Comparison of ENCODE assay signal across 8 cellular contexts in the genomic region with DNA sequence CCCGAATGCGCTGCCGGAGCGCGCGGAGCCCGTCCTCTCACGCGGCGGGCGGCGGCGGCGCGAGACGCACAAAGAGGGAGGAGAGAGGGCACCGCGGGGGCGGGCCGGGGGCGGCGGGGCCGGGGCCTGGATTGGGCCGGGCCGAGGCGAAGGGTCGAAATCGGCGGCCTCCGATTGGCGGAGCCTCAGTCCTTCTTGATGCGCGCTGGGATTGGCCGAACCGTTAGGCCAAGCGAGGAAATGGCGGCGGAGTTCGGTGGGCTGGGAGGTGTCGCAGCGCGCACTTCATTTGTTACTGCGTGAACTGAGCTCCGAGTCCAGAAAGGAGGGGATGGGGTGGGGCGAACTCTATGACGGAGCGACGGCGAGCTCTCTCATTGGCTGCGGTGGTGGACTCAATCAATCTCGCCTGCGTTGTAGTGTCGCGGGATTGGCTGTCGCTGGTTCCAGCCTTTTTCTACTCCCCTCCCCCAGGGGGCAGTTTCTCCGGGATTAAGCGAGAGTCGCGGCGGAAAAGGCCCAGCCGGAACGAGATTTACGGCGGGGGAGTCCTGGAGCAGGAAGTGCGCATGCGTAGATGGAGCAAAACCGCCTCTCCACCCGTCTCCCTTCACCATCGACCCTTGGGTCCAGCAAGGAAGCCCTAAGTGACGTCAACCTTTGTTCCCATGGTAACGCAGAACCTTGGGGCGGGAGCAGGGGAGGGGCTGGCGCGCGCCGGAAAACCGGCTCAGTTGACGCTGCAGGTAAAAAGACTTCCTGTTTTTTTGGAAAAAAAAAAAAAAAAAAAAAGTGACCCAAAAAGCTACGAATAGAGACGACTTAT. TPM values are rescaled to one million over a fixed set of nuclear protein-coding genes. Genes with fewer than 3 reads are reported as not detected.
DNase-seq lines count a peak whose midpoint lies in the region; ATAC-seq and TF ChIP-seq lines count a peak whose summit lies in the region.

A gene with protein sequence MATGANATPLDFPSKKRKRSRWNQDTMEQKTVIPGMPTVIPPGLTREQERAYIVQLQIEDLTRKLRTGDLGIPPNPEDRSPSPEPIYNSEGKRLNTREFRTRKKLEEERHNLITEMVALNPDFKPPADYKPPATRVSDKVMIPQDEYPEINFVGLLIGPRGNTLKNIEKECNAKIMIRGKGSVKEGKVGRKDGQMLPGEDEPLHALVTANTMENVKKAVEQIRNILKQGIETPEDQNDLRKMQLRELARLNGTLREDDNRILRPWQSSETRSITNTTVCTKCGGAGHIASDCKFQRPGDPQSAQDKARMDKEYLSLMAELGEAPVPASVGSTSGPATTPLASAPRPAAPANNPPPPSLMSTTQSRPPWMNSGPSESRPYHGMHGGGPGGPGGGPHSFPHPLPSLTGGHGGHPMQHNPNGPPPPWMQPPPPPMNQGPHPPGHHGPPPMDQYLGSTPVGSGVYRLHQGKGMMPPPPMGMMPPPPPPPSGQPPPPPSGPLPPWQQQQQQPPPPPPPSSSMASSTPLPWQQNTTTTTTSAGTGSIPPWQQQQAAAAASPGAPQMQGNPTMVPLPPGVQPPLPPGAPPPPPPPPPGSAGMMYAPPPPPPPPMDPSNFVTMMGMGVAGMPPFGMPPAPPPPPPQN (minus strand): TSS at position 70 of the 826 bp plus-strand sequence. CDS start 150 bp downstream, outside the sequence.

- peak within 1 kb of the TSS; percentile 99 for H3K4me3 ChIP-seq in GM06990 (replicated peaks; ENCODE audit: low read depth, low read length)
- H3K4me3 ChIP-seq in SK-N-SH (ENCODE audit: low read depth in 2 of 2, low read length in 1 of 2), result peak within 1 kb of the TSS; percentile 77 to 83
- H3K4me3 ChIP-seq in suprapubic skin, result peak within 1 kb of the TSS; percentile 76

- TF ChIP-seq CTCF in GM06990 (IDR thresholded peaks at IDR 0.05; ENCODE audit: insufficient read depth, low read length, poor library complexity, severe bottlenecking) (no peak), SK-N-SH (IDR thresholded peaks at IDR 0.05) (no peak), suprapubic skin (IDR thresholded peaks at IDR 0.05) (peak in 1 of 2 donors; percentile 17)

- H3K27ac Mint-ChIP-seq in activated naive CD4-positive, alpha-beta T cell treated with anti-CD3 and anti-CD28 coated beads, Interleukin-2, amount 50 U/mL, for 72 hours, result peak within 1 kb of the TSS; percentile 99 to 100

- no peaks in the 10 kb centered on the region for H3K9me3 Mint-ChIP-seq in activated naive CD4-positive, alpha-beta T cell treated with anti-CD3 and anti-CD28 coated beads, Interleukin-2, amount 50 U/mL, for 72 hours

- no peak for TF ChIP-seq RAD21 in SK-N-SH (IDR thresholded peaks at IDR 0.05; ENCODE audit: low read length)

- WGBS in SK-N-SH (ENCODE audit: low lambda C conversion rate), result 2% methylated on average over 52 of the region's 80 CpGs
- WGBS in suprapubic skin, result under 1% methylated on average over 25 of the region's 80 CpGs

- peaks cover 38 to 46% of the 10 kb centered on the region in 2 donors for H3K36me3 Mint-ChIP-seq in activated naive CD4-positive, alpha-beta T cell treated with anti-CD3 and anti-CD28 coated beads, Interleukin-2, amount 50 U/mL, for 72 hours

- H4K20me1 ChIP-seq in SK-N-SH (ENCODE audit: insufficient read depth), result peaks cover 39% of the 10 kb centered on the region

- peak within 1 kb of the TSS; percentile 99 for H2AFZ ChIP-seq in SK-N-SH (ENCODE audit: low read depth)

- peaks cover 15% of the 10 kb centered on the region for H3F3A ChIP-seq in SK-N-SH (replicated peaks; ENCODE audit: insufficient read depth)

- peak within 1 kb of the TSS; percentile 95 for H3K9ac ChIP-seq in SK-N-SH

- POLR2A ChIA-PET in SK-N-SH (lab: Yijun Ruan, JAX), result interaction anchor here (0.6 to 1.2 kb wide), 6 partner anchors 9 to 1081 kb away, joined by 3 to 7 read pairs (median 3); a partner anchor contains a TSS

- peaks cover 39% of the 10 kb centered on the region for H3K79me2 ChIP-seq in SK-N-SH (ENCODE audit: insufficient read depth)

- TF ChIP-seq EP300 in SK-N-SH (IDR thresholded peaks at IDR 0.05; ENCODE audit: borderline replicate concordance in 1 of 2, low read depth in 1 of 2, low read length in 1 of 2) (no peak; a peak in 2 of 4 replicates), suprapubic skin (IDR thresholded peaks at IDR 0.05) (no peak)

- CTCF ChIA-PET in SK-N-SH (lab: Yijun Ruan, JAX), result interaction anchor here (1.1 to 6.1 kb wide), 5 partner anchors 9 to 109 kb away, joined by 4 to 47 read pairs (median 4); a partner anchor contains a TSS

- DNase-seq in GM06990 (ENCODE audit: extremely low read depth, insufficient read length), result peak; percentile 100
- DNase-seq in NCI-H1048 (lab: John Stamatoyannopoulos, UW), result peak; percentile 98
- DNase-seq in SK-N-SH, result peak; percentile 95
- DNase-seq in activated naive CD4-positive, alpha-beta T cell treated with anti-CD3 and anti-CD28 coated beads, Interleukin-2, amount 50 U/mL, for 72 hours (ENCODE audit: low spot score in 2 of 2), result peak; percentile 98 to 100
- DNase-seq in globus pallidus (ENCODE audit: low spot score), result peak; percentile 100
- peak; percentile 93 to 100 (median 99) for DNase-seq in nucleus accumbens (lab: John Stamatoyannopoulos, UW)
- peak; percentile 99 to 100 for DNase-seq in suprapubic skin (ENCODE audit: low spot score in 2 of 2)

- no peaks in the 10 kb centered on the region for H3K27me3 ChIP-seq in GM06990 (replicated peaks; ENCODE audit: control insufficient read depth, insufficient read depth, low read length)
- no peaks in the 10 kb centered on the region for H3K27me3 ChIP-seq in SK-N-SH (ENCODE audit: insufficient read depth)
- no peaks in the 10 kb centered on the region for H3K27me3 ChIP-seq in suprapubic skin

- H3K4me1 ChIP-seq in SK-N-SH (ENCODE audit: control insufficient read depth in 1 of 2, insufficient read depth in 2 of 2, low read depth in 1 of 2, low read length in 1 of 2), result peaks cover 17 to 19% of the 10 kb centered on the region in 2 experiments
- peaks cover 30% of the 10 kb centered on the region for H3K4me1 ChIP-seq in suprapubic skin

- TF ChIP-seq POLR2A in suprapubic skin (IDR thresholded peaks at IDR 0.05), result peak; percentile 40 to 82

- ATAC-seq in HG02571 (IDR thresholded peaks at IDR 0.05; ENCODE audit: unreplicated experiment), result peak; percentile 81
- ATAC-seq in activated naive CD4-positive, alpha-beta T cell treated with anti-CD3 and anti-CD28 coated beads, Interleukin-2, amount 50 U/mL, for 72 hours, result peak; percentile 91 to 92

- no peaks in the 10 kb centered on the region for H3K9me2 ChIP-seq in SK-N-SH

- H3K9me3 ChIP-seq in SK-N-SH (no peaks in the 10 kb centered on the region), suprapubic skin (no peaks in the 10 kb centered on the region)

- peak within 1 kb of the TSS; percentile 89 for H3K4me2 ChIP-seq in SK-N-SH

- H3K36me3 ChIP-seq in GM06990 (ENCODE audit: control insufficient read depth, insufficient read depth, low read length), result peaks cover 10% of the 10 kb centered on the region
- peaks cover 36% of the 10 kb centered on the region in 2 experiments for H3K36me3 ChIP-seq in SK-N-SH (replicated peaks in 1 of 2; ENCODE audit: control insufficient read depth in 1 of 2, insufficient read depth in 2 of 2, low read length in 1 of 2)
- peaks cover 29% of the 10 kb centered on the region for H3K36me3 ChIP-seq in suprapubic skin

- H3K27ac ChIP-seq in SK-N-SH (ENCODE audit: low read depth in 2 of 2, low read length in 1 of 2) (peak within 1 kb of the TSS; percentile 91 to 95), suprapubic skin (peak within 1 kb of the TSS; percentile 98)

TF ChIP-seq in SK-N-SH, 30 proteins besides CTCF, POLR2A, EP300 and RAD21 (continues in another document):
- TF ChIP-seq, protein P1, sequence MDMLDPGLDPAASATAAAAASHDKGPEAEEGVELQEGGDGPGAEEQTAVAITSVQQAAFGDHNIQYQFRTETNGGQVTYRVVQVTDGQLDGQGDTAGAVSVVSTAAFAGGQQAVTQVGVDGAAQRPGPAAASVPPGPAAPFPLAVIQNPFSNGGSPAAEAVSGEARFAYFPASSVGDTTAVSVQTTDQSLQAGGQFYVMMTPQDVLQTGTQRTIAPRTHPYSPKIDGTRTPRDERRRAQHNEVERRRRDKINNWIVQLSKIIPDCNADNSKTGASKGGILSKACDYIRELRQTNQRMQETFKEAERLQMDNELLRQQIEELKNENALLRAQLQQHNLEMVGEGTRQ (IDR thresholded peaks at IDR 0.05; ENCODE audit: borderline replicate concordance, low read depth, low read length), result no peak
- TF ChIP-seq RCOR1 (IDR thresholded peaks at IDR 0.05; ENCODE audit: low read length), result no peak
- TF ChIP-seq FOSL2 (IDR thresholded peaks at IDR 0.05; ENCODE audit: borderline replicate concordance, low read depth), result no peak
- TF ChIP-seq YY1 (IDR thresholded peaks at IDR 0.05; ENCODE audit: low read depth), result peak; percentile 82; the same call in 1 of the 2 replicates
- no peak for TF ChIP-seq FOXM1 (IDR thresholded peaks at IDR 0.05; ENCODE audit: low read depth)
- no peak for TF ChIP-seq RXRA (IDR thresholded peaks at IDR 0.05; ENCODE audit: borderline replicate concordance, low read depth)
- peak; percentile 77 for TF ChIP-seq POLR2AphosphoS5 (IDR thresholded peaks at IDR 0.05; ENCODE audit: low read depth, low read length)
- no peak for TF ChIP-seq SMC3 (IDR thresholded peaks at IDR 0.05; ENCODE audit: low read depth, low read length)
- peak; percentile 43; the same call in 1 of the 2 replicates for TF ChIP-seq NRF1 (IDR thresholded peaks at IDR 0.05; ENCODE audit: low read depth, low read length)
- TF ChIP-seq SIN3A (IDR thresholded peaks at IDR 0.05; ENCODE audit: borderline replicate concordance, low read depth, low read length), result peak; percentile 41; the same call in 1 of the 2 replicates
- TF ChIP-seq MXI1 (IDR thresholded peaks at IDR 0.05; ENCODE audit: low read depth, low read length), result no peak; the same call in none of the 2 replicates
- TF ChIP-seq GATA2 (CRISPR knock-in tag; IDR thresholded peaks at IDR 0.05), result no peak
- peak; percentile 89 for TF ChIP-seq RFX5 (IDR thresholded peaks at IDR 0.05; ENCODE audit: low read length)
- TF ChIP-seq, protein P2, sequence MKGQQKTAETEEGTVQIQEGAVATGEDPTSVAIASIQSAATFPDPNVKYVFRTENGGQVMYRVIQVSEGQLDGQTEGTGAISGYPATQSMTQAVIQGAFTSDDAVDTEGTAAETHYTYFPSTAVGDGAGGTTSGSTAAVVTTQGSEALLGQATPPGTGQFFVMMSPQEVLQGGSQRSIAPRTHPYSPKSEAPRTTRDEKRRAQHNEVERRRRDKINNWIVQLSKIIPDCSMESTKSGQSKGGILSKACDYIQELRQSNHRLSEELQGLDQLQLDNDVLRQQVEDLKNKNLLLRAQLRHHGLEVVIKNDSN (IDR thresholded peaks at IDR 0.05; ENCODE audit: borderline replicate concordance, low read depth), result no peak

RNA-seq across cellular contexts. Expression of the gene that starts here (rescaled TPM):
- polyA plus RNA-seq in SK-N-SH (2012; rRNA removed), result 59.4 and 66.3 TPM in 2 replicates
- polyA plus RNA-seq in SK-N-SH (2012; cell fraction: cytosol; rRNA removed), result 60.8 and 62.6 TPM in 2 replicates
- polyA plus RNA-seq in SK-N-SH (2012; cell fraction: nucleus; rRNA removed), result 316 TPM in 2 replicates
- 100 to 1,000 TPM; 323 to 406 TPM for total RNA-seq in activated naive CD4-positive, alpha-beta T cell treated with anti-CD3 and anti-CD28 coated beads, Interleukin-2, amount 50 U/mL, for 72 hours
- total RNA-seq in suprapubic skin, result 100 to 1,000 TPM; 270 to 559 (median 373) TPM

Comparison
In these comparisons a context has a peak if more than half of its experiments do, and no peak if none do; other contexts are left out.
1. Peak in every context shown above with its lines: DNase-seq, ATAC-seq, H3K4me3 ChIP-seq and H3K27ac ChIP-seq.